Comparison of ENCODE assay signal across 14 cellular contexts in the genomic region with DNA sequence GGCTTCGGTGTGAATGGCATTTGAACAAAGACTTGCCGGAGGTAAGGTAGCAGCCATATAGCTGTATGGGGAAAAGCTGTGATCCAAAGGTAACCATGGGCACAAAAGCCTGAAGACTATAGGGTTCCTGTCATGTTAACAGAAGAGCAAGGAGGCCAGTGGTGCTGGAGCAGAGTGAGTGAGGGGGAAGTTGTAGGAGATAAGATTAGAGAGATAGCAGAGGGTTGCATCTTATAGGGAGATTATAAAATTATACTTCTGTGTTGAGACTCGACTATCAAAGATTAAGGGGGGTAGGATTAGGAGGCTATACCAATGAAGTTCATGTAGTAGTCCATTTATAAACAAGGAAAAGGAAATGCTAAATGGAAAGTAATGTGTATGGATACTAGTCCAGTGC. TPM values are rescaled to one million over a fixed set of nuclear protein-coding genes. Genes with fewer than 3 reads are reported as not detected.
A peak's percentile ranks its signal among the peaks of the same experiment; 100 is the strongest.
DNase-seq lines count a peak whose midpoint lies in the region; ATAC-seq and TF ChIP-seq lines count a peak whose summit lies in the region.
"Had no signal": no experiment of that assay in that cellular context is flagged by ENCODE, and none has a peak within 500 bp of the region (broad histone marks: within the 10 kb centered on the region; RNA-seq: fewer than 3 reads in every experiment).

No MANE protein-coding gene starts in this region.

- peaks cover 80% of the 10 kb centered on the region for H4K20me1 ChIP-seq in BLaER1
- H4K20me1 ChIP-seq in DND-41 (ENCODE audit: insufficient read depth, low read length) = peaks cover 51% of the 10 kb centered on the region

- no peaks in the 10 kb centered on the region for H3K27me3 ChIP-seq in BLaER1
- H3K27me3 ChIP-seq in DND-41 (ENCODE audit: insufficient read depth, low read length, poor library complexity) = no peaks in the 10 kb centered on the region
- H3K27me3 ChIP-seq: cardiac muscle cell, esophagus muscularis mucosa had no signal

- H2AFZ ChIP-seq in DND-41 (ENCODE audit: low read depth, low read length) = no peak overlapping the region
- H2AFZ ChIP-seq: GM23248 had no signal

- H3K79me2 ChIP-seq in DND-41 (ENCODE audit: insufficient read depth, low read length) = peaks cover 91% of the 10 kb centered on the region

- TF ChIP-seq CTCF in DND-41 (IDR thresholded peaks at IDR 0.05; ENCODE audit: borderline replicate concordance, extremely low read depth, low read length, poor library complexity, severe bottlenecking) (no peak), fibroblast of the aortic adventitia (IDR thresholded peaks at IDR 0.05; ENCODE audit: insufficient read depth, low read length) (no peak)

- H3K4me1 ChIP-seq in BLaER1 = peaks cover 42% of the 10 kb centered on the region
- H3K4me1 ChIP-seq in DND-41 (ENCODE audit: insufficient read depth, low read length) = peaks cover 48% of the 10 kb centered on the region

- H3K9me3 ChIP-seq in BLaER1 (no peaks in the 10 kb centered on the region), DND-41 (ENCODE audit: insufficient read depth, low read length, severe bottlenecking) (no peaks in the 10 kb centered on the region), SK-N-MC (ENCODE audit: low read depth, low read length) (no peaks in the 10 kb centered on the region)
- H3K9me3 ChIP-seq: esophagus muscularis mucosa had no signal

- H3K4me3 ChIP-seq in BLaER1 (no peak overlapping the region), DND-41 (ENCODE audit: low read depth in 1 of 2, low read length in 2 of 2) (peak overlapping the region in 1 of 2 experiments; percentile 12; a peak in 1 of 4 replicates), SK-N-MC (peak overlapping the region; percentile 14; the same call in 1 of the 2 replicates), fibroblast of the aortic adventitia (ENCODE audit: low read depth, low read length) (peak overlapping the region; percentile 7)
- H3K4me3 ChIP-seq: cardiac muscle cell, esophagus muscularis mucosa, GM23248 had no signal

- no peak for ATAC-seq in DND-41 (ENCODE audit: insufficient read depth, low read depth)

- H3K36me3 ChIP-seq in BLaER1 (peaks cover 26% of the 10 kb centered on the region), DND-41 (ENCODE audit: insufficient read depth, low read length) (peaks cover 33% of the 10 kb centered on the region), SK-N-MC (ENCODE audit: insufficient read depth, low read length) (peaks cover 18% of the 10 kb centered on the region)

- DNase-seq in DND-41 (no peak), SK-N-MC (ENCODE audit: low read depth, low spot score) (no peak), fibroblast of the aortic adventitia (ENCODE audit: low read depth) (no peak), cerebellum (ENCODE audit: low spot score) (no peak), SK-N-DZ (ENCODE audit: low spot score) (no peak), D341Med (ENCODE audit: low spot score) (no peak)
- no peak for DNase-seq in activated CD8-positive, alpha-beta memory T cell treated with anti-CD3 and anti-CD28 coated beads, Interleukin-2, amount 50 U/mL, for 48 hours
- DNase-seq: DMS 273 treated with DMSO at 0.1 percent for 48 hours, GM23248, NCI-H2029, retina had no signal

- H3K27ac ChIP-seq in BLaER1 (no peak overlapping the region), DND-41 (ENCODE audit: low read length) (no peak overlapping the region), SK-N-MC (no peak overlapping the region)
- H3K27ac ChIP-seq: cardiac muscle cell, esophagus muscularis mucosa, GM23248 had no signal

- H3K4me2 ChIP-seq in BLaER1 (peak overlapping the region; percentile 16), DND-41 (ENCODE audit: insufficient read depth, low read length) (peak overlapping the region; percentile 55; the same call in 1 of the 2 replicates)

- no peak overlapping the region for H3K9ac ChIP-seq in BLaER1
- H3K9ac ChIP-seq in DND-41 (ENCODE audit: low read depth, low read length) = no peak overlapping the region; the same call in 1 of the 2 replicates
- H3K9ac ChIP-seq in SK-N-MC (ENCODE audit: insufficient read length) = peak overlapping the region; percentile 42
- H3K9ac ChIP-seq: GM23248 had no signal

RNA-seq across cellular contexts. Expression of a gene that starts 3.3 kb away (rescaled TPM):
- total RNA-seq in fibroblast of the aortic adventitia (ENCODE audit: low replicate concordance) (43.3 and 59.6 TPM in 2 replicates), cerebellum (47.0 TPM)
- 34.1 and 40.1 TPM in 2 replicates for polyA plus RNA-seq in SK-N-DZ (2014; cell fraction: cytosol; rRNA removed)
- 33.2 and 34.7 TPM in 2 replicates for polyA plus RNA-seq in SK-N-DZ (2014; cell fraction: nucleus; rRNA removed)

RNA-seq across cellular contexts. Expression of a gene that starts 3.7 kb away (rescaled TPM):
- total RNA-seq in fibroblast of the aortic adventitia (ENCODE audit: low replicate concordance) (17.6 and 23.2 TPM in 2 replicates), cerebellum (37.8 TPM)
- 19.0 and 20.5 TPM in 2 replicates for polyA plus RNA-seq in SK-N-DZ (2014; cell fraction: cytosol; rRNA removed)
- 35.3 and 58.5 TPM in 2 replicates for polyA plus RNA-seq in SK-N-DZ (2014; cell fraction: nucleus; rRNA removed)
